ENCODE assay signal across 8 cellular contexts in genomic region chr13:110706570-110707378, GRCh38. TPM values are rescaled to one million over a fixed set of nuclear protein-coding genes. Genes with fewer than 3 reads are reported as not detected.
A peak's percentile ranks its signal among the peaks of the same experiment; 100 is the strongest.
DNase-seq lines count a peak whose midpoint lies in the region; ATAC-seq and TF ChIP-seq lines count a peak whose summit lies in the region.

No MANE protein-coding gene starts in this region.

- TF ChIP-seq CTCF in Panc1 (IDR thresholded peaks at IDR 0.05) (no peak), fibroblast of lung (conservative IDR thresholded peaks at IDR 0.05 in 1 of 2, IDR thresholded peaks at IDR 0.05 in 1 of 2; ENCODE audit: low read depth in 1 of 2, low read length in 2 of 2) (no peak)

- H3K4me3 Mint-ChIP-seq in activated CD4-positive, alpha-beta T cell treated with anti-CD3 and anti-CD28 coated beads, Interleukin-2, amount 10 ng/mL, durations not matched to agents 7 days and 5 days, result peak overlapping the region; percentile 70

- H3K9me3 Mint-ChIP-seq in activated CD4-positive, alpha-beta T cell treated with anti-CD3 and anti-CD28 coated beads, Interleukin-2, amount 10 ng/mL, durations not matched to agents 7 days and 5 days, result no peaks in the 10 kb centered on the region

- H3K27me3 ChIP-seq in Panc1 (ENCODE audit: control insufficient read depth, insufficient read depth, low read length) (no peaks in the 10 kb centered on the region), fibroblast of lung (ENCODE audit: control insufficient read depth, insufficient read depth, low read length) (no peaks in the 10 kb centered on the region)

- H2AFZ ChIP-seq in fibroblast of lung (ENCODE audit: low read length), result peak overlapping the region; percentile 69

- H3K4me1 ChIP-seq in Panc1 (ENCODE audit: control insufficient read depth, insufficient read depth, low read length) (peaks cover 5% of the 10 kb centered on the region), fibroblast of lung (ENCODE audit: control insufficient read depth, extremely low read depth, insufficient read depth, low read length) (peaks cover 28% of the 10 kb centered on the region)

- H3K4me1 Mint-ChIP-seq in activated CD4-positive, alpha-beta T cell treated with anti-CD3 and anti-CD28 coated beads, Interleukin-2, amount 10 ng/mL, durations not matched to agents 7 days and 5 days, result peaks cover 41% of the 10 kb centered on the region

- CTCF ChIA-PET in activated CD4-positive, alpha-beta T cell treated with anti-CD3 and anti-CD28 coated beads, Interleukin-2, amount 10 ng/mL, durations not matched to agents 7 days and 5 days (lab: Charles Lee), result no interaction called here
- CTCF ChIA-PET in Panc1 (lab: Charles Lee), result no interaction called here

- no peaks in the 10 kb centered on the region for H3K36me3 ChIP-seq in Panc1 (ENCODE audit: control insufficient read depth, insufficient read depth, low read length)
- H3K36me3 ChIP-seq in fibroblast of lung (ENCODE audit: control insufficient read depth, insufficient read depth, low read length), result no peaks in the 10 kb centered on the region

- intact Hi-C loops in Panc1 (cut with micrococcal nuclease; ENCODE audit: unreplicated experiment), result no loop called here

- peak overlapping the region; percentile 21 for H3K9ac ChIP-seq in fibroblast of lung (ENCODE audit: insufficient read depth, low read length)

- POLR2A ChIA-PET in activated CD4-positive, alpha-beta T cell treated with anti-CD3 and anti-CD28 coated beads, Interleukin-2, amount 10 ng/mL, durations not matched to agents 7 days and 5 days (lab: Charles Lee), result interaction anchor here (1.3 kb wide), 1 partner anchor 9 kb away, joined by 11 read pairs; no protein-coding TSS in a partner anchor
- POLR2A ChIA-PET in Panc1 (lab: Charles Lee), result interaction anchor here (0.6 kb wide), 2 partner anchors 155 to 920 kb away, joined by 3 to 8 read pairs; partner anchors contain the start of gene IRS2

- in situ Hi-C loops in Panc1 (cut with HindIII; ENCODE audit: low pct_unique_long_range_greater_than_20kb, low sequenced_read_pairs), result no loop called here

- H4K20me1 ChIP-seq in fibroblast of lung (ENCODE audit: control insufficient read depth, extremely low read depth, insufficient read depth, low read length), result no peaks in the 10 kb centered on the region

- BruUV-seq in Panc1 (replicated peaks; lab: Mats Ljungman, UMichigan), result no TSS peak

- peak overlapping the region; percentile 77 for H3K27ac Mint-ChIP-seq in activated CD4-positive, alpha-beta T cell treated with anti-CD3 and anti-CD28 coated beads, Interleukin-2, amount 10 ng/mL, durations not matched to agents 7 days and 5 days

- H3K4me3 ChIP-seq in Panc1 (ENCODE audit: low read depth in 2 of 2, low read length in 2 of 2), result peak overlapping the region; percentile 61 to 62
- peak overlapping the region; percentile 28 to 77 (median 52) for H3K4me3 ChIP-seq in fibroblast of lung (replicated peaks in 1 of 4; ENCODE audit: control extremely low read depth in 1 of 4, insufficient read depth in 1 of 4, low read depth in 3 of 4, low read length in 4 of 4)
- H3K4me3 ChIP-seq in skin epidermis, result peak overlapping the region; percentile 62 to 85 (median 71)

- H3K9me3 ChIP-seq in Panc1 (ENCODE audit: control insufficient read depth, insufficient read depth, low read depth, low read length), result no peaks in the 10 kb centered on the region
- H3K9me3 ChIP-seq in fibroblast of lung (ENCODE audit: control insufficient read depth, insufficient read depth, low read depth, low read length), result no peaks in the 10 kb centered on the region

- DNase-seq in activated CD4-positive, alpha-beta T cell treated with anti-CD3 and anti-CD28 coated beads, Interleukin-2, amount 10 ng/mL, durations not matched to agents 7 days and 5 days, result no peak
- DNase-seq in activated CD4-positive, alpha-beta T cell treated with anti-CD3 and anti-CD28 coated beads, Interleukin-2, amount 50 U/mL, for 4 hours, result no peak
- DNase-seq in Panc1 (ENCODE audit: low read depth, low spot score) (no peak), fibroblast of lung (ENCODE audit: low read depth in 2 of 2) (no peak), epidermal melanocyte (ENCODE audit: insufficient read length, low spot score) (no peak), HK-2 (ENCODE audit: unreplicated experiment) (no peak)

- H3K4me2 ChIP-seq in fibroblast of lung (ENCODE audit: extremely low read depth, insufficient read depth, low read length), result peak overlapping the region; percentile 64

- H3K27me3 Mint-ChIP-seq in activated CD4-positive, alpha-beta T cell treated with anti-CD3 and anti-CD28 coated beads, Interleukin-2, amount 10 ng/mL, durations not matched to agents 7 days and 5 days, result no peaks in the 10 kb centered on the region

- H3K27ac ChIP-seq in Panc1 (ENCODE audit: low read length), result peak overlapping the region; percentile 61
- peak overlapping the region; percentile 42 for H3K27ac ChIP-seq in fibroblast of lung (ENCODE audit: insufficient read depth, low read length)
- peak overlapping the region in 18 of 21 experiments; percentile 36 to 92 (median 86) for H3K27ac ChIP-seq in skin epidermis

- H3K79me2 ChIP-seq in fibroblast of lung (ENCODE audit: control insufficient read depth, insufficient read depth, low read length), result peaks cover 16% of the 10 kb centered on the region

- H3K36me3 Mint-ChIP-seq in activated CD4-positive, alpha-beta T cell treated with anti-CD3 and anti-CD28 coated beads, Interleukin-2, amount 10 ng/mL, durations not matched to agents 7 days and 5 days (ENCODE audit: low read depth), result peaks cover 8% of the 10 kb centered on the region

- ATAC-seq in Panc1 (no peak), HG03135 (IDR thresholded peaks at IDR 0.05; ENCODE audit: unreplicated experiment) (no peak)

RNA-seq across cellular contexts. Expression of gene CARS2, which starts 0.9 kb away (rescaled TPM):
- 10 to 100 TPM; 58.9 to 69.5 TPM for total RNA-seq in activated CD4-positive, alpha-beta T cell treated with anti-CD3 and anti-CD28 coated beads, Interleukin-2, amount 10 ng/mL, durations not matched to agents 7 days and 5 days
- total RNA-seq in Panc1 (2021; ENCODE audit: unreplicated experiment), result 31.9 TPM
- polyA plus RNA-seq in Panc1 (2012; ENCODE audit: insufficient read length), result 47.5 TPM
- 123 and 127 TPM in 2 replicates for total RNA-seq in fibroblast of lung
- 55.5 and 64.7 TPM in 2 replicates for polyA plus RNA-seq in fibroblast of lung
- polyA plus RNA-seq in fibroblast of lung (2012), result 54.6 and 70.9 TPM in 2 replicates
- polyA minus RNA-seq in fibroblast of lung (ENCODE audit: low replicate concordance), result 33.3 and 39.2 TPM in 2 replicates

RNA-seq across cellular contexts. Expression of gene ING1, which starts 6.7 kb away (rescaled TPM):
- 10 to 100 TPM; 16.0 to 21.3 TPM for total RNA-seq in activated CD4-positive, alpha-beta T cell treated with anti-CD3 and anti-CD28 coated beads, Interleukin-2, amount 10 ng/mL, durations not matched to agents 7 days and 5 days
- total RNA-seq in Panc1 (2021; ENCODE audit: unreplicated experiment) (9.2 TPM), fibroblast of lung (13.0 and 13.9 TPM in 2 replicates)
- 13.2 TPM for polyA plus RNA-seq in Panc1 (2012; ENCODE audit: insufficient read length)
- 7.8 and 7.9 TPM in 2 replicates for polyA plus RNA-seq in fibroblast of lung
- 8.6 and 9.1 TPM in 2 replicates for polyA plus RNA-seq in fibroblast of lung (2012)
- polyA minus RNA-seq in fibroblast of lung (ENCODE audit: low replicate concordance), result 1.9 and 7.5 TPM in 2 replicates
